10 cellular contexts compared by ENCODE assay signal in genomic region chr7:19816128-19816527, GRCh38. TPM values are rescaled to one million over a fixed set of nuclear protein-coding genes. Genes with fewer than 3 reads are reported as not detected.
"Had no signal": no experiment of that assay in that cellular context is flagged by ENCODE, and none has a peak within 500 bp of the region (broad histone marks: within the 10 kb centered on the region; RNA-seq: fewer than 3 reads in every experiment).

No MANE protein-coding gene starts in this region.

- H3K4me3 ChIP-seq: GM23248, K562 had no signal

- H2AFZ ChIP-seq: GM23248 had no signal

- DNase-seq: GM23248, GOT3, H9, HFFc6, IMR-90, KG1 had no signal

- H3K27ac ChIP-seq: GM23248, HL-60 had no signal

- H3K9ac ChIP-seq: GM23248 had no signal

- ATAC-seq: K562 had no signal

- FAIRE-seq: K562 had no signal

RNA-seq across cellular contexts. Expression of gene TMEM196, which starts 42.7 kb away (rescaled TPM):
- total RNA-seq: GM23248, H4, H9, HFFc6, HT1080, IMR-90, K562 had no signal
- polyA plus RNA-seq: GM23248, IMR-90, K562 had no signal
